ENCODE assay signal across 24 cellular contexts in the genomic region with DNA sequence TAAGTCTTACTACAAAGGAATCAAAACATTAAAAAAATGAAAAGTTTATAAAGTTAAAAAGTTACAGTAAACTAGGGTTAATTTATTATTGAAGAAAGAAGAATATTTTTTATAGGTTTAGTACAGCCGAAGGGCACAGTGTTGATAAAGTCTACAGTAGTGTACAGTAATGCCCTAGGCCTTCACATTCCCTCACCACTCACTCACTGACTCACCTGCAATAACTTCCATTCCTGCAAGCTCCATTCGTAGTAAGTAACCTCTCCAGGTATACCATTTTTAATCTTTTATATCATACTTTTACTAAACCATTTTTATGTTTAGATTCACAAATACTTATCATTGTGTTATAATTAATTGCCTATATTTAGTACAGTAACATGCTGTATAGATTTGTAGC.
"Had no signal": no experiment of that assay in that cellular context is flagged by ENCODE, and none has a peak within 500 bp of the region (broad histone marks: within the 10 kb centered on the region; RNA-seq: fewer than 3 reads in every experiment).

No MANE protein-coding gene starts in this region.

- ATAC-seq: mucosa of descending colon; naive thymus-derived CD4-positive, alpha-beta T cell; natural killer cell treated with Interleukin-12 subunit alpha and Interleukin-12 subunit beta and Interleukin-15 and Interleukin-18, amount 100 ng/mL, for 72 hours; right cardiac atrium; stimulated activated naive CD8-positive, alpha-beta T cell treated with anti-CD3 and anti-CD28 coated beads, Interleukin-15, Interleukin-2, amounts not matched to agents 100 U/mL and 50 U/mL, for 24 hours; upper lobe of right lung had no signal

- H3K4me3 Mint-ChIP-seq: memory B cell; naive thymus-derived CD4-positive, alpha-beta T cell; natural killer cell treated with Interleukin-12 subunit alpha and Interleukin-12 subunit beta and Interleukin-15 and Interleukin-18, amount 100 ng/mL, for 72 hours; stimulated activated naive B cell treated with anti-CD40 and anti-IgM and Interleukin-4, amounts not matched to agents 10 μg/mL and 1 μg/mL and 100 μg/mL, for 72 hours had no signal

- DNase-seq: islet precursor cell; left ventricle myocardium inferior; midbrain; mucosa of descending colon; naive thymus-derived CD4-positive, alpha-beta T cell; ovary; retina; right cardiac atrium; stimulated activated CD4-positive, alpha-beta T cell treated with anti-CD3 and anti-CD28 coated beads, Interleukin-12 subunit alpha, Interleukin-12 subunit beta, amount 100 ng/mL, for 4 hours; stimulated activated CD4-positive, alpha-beta T cell treated with anti-CD3 and anti-CD28 coated beads, Interleukin-15, amount 100 ng/mL, for 24 hours; stimulated activated CD4-positive, alpha-beta T cell treated with anti-CD3 and anti-CD28 coated beads, Interleukin-2, amount 100 ng/mL, for 24 hours; stimulated activated CD4-positive, alpha-beta T cell treated with anti-CD3 and anti-CD28 coated beads, Interleukin-4, amount 100 ng/mL, for 1 hour; stimulated activated naive B cell treated with anti-CD40 and anti-IgM and Interleukin-4, amounts not matched to agents 10 μg/mL and 1 μg/mL and 100 μg/mL, for 72 hours; stimulated activated naive CD8-positive, alpha-beta T cell treated with anti-CD3 and anti-CD28 coated beads, Interleukin-15, Interleukin-2, amounts not matched to agents 100 U/mL and 50 U/mL, for 24 hours; stomach; testis; thyroid gland; transverse colon; upper lobe of right lung had no signal

- H3K9me3 ChIP-seq: left ventricle myocardium inferior, mucosa of descending colon, ovary, testis, thyroid gland, transverse colon, upper lobe of right lung had no signal

- H3K27ac ChIP-seq: left ventricle myocardium inferior, ovary, skin epidermis, stomach, testis, thyroid gland, transverse colon, upper lobe of right lung had no signal

- H3K27me3 Mint-ChIP-seq: naive thymus-derived CD4-positive, alpha-beta T cell; natural killer cell treated with Interleukin-12 subunit alpha and Interleukin-12 subunit beta and Interleukin-15 and Interleukin-18, amount 100 ng/mL, for 72 hours; progenitor cell of endocrine pancreas; stimulated activated naive B cell treated with anti-CD40 and anti-IgM and Interleukin-4, amounts not matched to agents 10 μg/mL and 1 μg/mL and 100 μg/mL, for 72 hours had no signal

- H3K4me1 ChIP-seq: left ventricle myocardium inferior, stomach, testis, thyroid gland, transverse colon, upper lobe of right lung had no signal

- H3K27me3 ChIP-seq: stomach, testis, thyroid gland, transverse colon, upper lobe of right lung had no signal

- H3K36me3 Mint-ChIP-seq: naive thymus-derived CD4-positive, alpha-beta T cell; natural killer cell treated with Interleukin-12 subunit alpha and Interleukin-12 subunit beta and Interleukin-15 and Interleukin-18, amount 100 ng/mL, for 72 hours; stimulated activated naive B cell treated with anti-CD40 and anti-IgM and Interleukin-4, amounts not matched to agents 10 μg/mL and 1 μg/mL and 100 μg/mL, for 72 hours had no signal

- H3K4me1 Mint-ChIP-seq: naive thymus-derived CD4-positive, alpha-beta T cell had no signal

- H3K4me3 ChIP-seq: left ventricle myocardium inferior, lung, mucosa of descending colon, ovary, skin epidermis, stomach, testis, thyroid gland, transverse colon, upper lobe of right lung had no signal

- H3K36me3 ChIP-seq: left ventricle myocardium inferior, ovary, stomach, thyroid gland, transverse colon, upper lobe of right lung had no signal

- H3K27ac Mint-ChIP-seq: memory B cell; naive thymus-derived CD4-positive, alpha-beta T cell; natural killer cell treated with Interleukin-12 subunit alpha and Interleukin-12 subunit beta and Interleukin-15 and Interleukin-18, amount 100 ng/mL, for 72 hours; progenitor cell of endocrine pancreas; stimulated activated naive B cell treated with anti-CD40 and anti-IgM and Interleukin-4, amounts not matched to agents 10 μg/mL and 1 μg/mL and 100 μg/mL, for 72 hours had no signal
